8 cellular contexts compared by ENCODE assay signal in the genomic region with DNA sequence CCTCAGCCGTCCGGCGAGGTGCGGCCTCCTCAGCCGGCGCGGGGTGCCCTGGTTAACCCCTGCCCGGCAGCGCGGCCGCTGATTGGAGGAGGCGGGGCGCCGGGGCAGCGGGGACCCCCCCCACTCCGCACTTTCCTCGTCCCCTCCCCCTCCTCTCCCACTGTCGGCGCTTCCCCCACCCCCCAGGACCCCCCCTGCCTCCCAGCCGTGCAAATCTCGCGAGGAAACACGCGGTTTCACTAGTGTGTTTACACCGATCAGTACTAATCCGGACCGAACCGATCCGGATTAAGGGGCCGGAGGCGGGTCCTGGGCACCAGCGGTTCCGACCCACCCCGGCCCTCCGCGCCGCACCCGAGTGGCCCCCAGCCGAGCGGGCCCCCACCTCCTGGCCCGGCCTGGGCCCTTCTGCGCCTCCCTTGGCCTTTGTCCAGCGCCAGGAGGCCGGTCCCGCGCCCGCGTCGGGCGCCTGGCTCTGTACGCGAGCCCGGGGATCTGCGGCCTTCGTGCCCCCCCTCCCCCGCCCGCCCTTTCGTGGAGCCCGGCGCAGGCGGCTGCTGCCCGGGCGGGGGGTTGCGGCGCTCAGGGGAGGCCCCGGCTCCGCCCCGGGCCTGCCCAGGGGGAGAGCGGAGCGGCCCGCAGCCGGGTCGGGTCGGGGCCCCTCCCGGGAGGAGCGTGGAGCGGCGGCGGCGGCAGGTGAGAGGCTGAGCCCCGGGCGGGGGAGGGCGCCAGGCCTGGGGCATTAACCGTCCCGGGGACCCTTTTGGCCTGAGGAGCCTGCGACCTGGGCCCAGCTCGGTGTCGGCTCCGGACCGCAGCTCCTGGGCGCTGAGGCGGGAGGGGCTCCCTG. TPM values are rescaled to one million over a fixed set of nuclear protein-coding genes. Genes with fewer than 3 reads are reported as not detected.
A peak's percentile ranks its signal among the peaks of the same experiment; 100 is the strongest.
DNase-seq lines count a peak whose midpoint lies in the region; ATAC-seq and TF ChIP-seq lines count a peak whose summit lies in the region.
"Not testable (repeated sequence)": the region's sequence is repeated elsewhere in the genome, so short reads cannot be mapped to it uniquely, and the experiment has no call there.

No MANE protein-coding gene starts in this region.

- WGBS in ovary, 3 donors: 0 to 1% (median 0%) methylated on average over 7 to 92 of the region's 92 CpGs
- 0% methylated on average over 47 of the region's 92 CpGs; no CpG with 5 or more reads in 1 of the 2 donors for WGBS in testis, 2 donors

- not testable (repeated sequence) for H3K27me3 ChIP-seq in ovary, testis

- DNase-seq in NCI-H1092 treated with DMSO at 0.1 percent for 48 hours (lab: John Stamatoyannopoulos, UW) (peak; percentile 80), SKM-1 treated with dmso at 0.1 percent for 144 hours (lab: John Stamatoyannopoulos, UW; ENCODE audit: unreplicated experiment) (peak; percentile 51), Right ventricle myocardium inferior (ENCODE audit: missing footprints) (peak; percentile 94), ovary (peak; percentile 88 to 90 (median 90)), testis (peak; percentile 86)
- peak; percentile 85 for DNase-seq in activated naive CD8-positive, alpha-beta T cell treated with anti-CD3 and anti-CD28 coated beads for 36 hours

- peak; percentile 41 for TF ChIP-seq POLR2A in ovary (IDR thresholded peaks at IDR 0.05)
- TF ChIP-seq POLR2A in testis (IDR thresholded peaks at IDR 0.05): not testable (repeated sequence)

- TF ChIP-seq EP300 in ovary (IDR thresholded peaks at IDR 0.05): not testable (repeated sequence)

- TF ChIP-seq CTCF in ovary (IDR thresholded peaks at IDR 0.05); testis (IDR thresholded peaks at IDR 0.05): not testable (repeated sequence)

- H3K4me3 ChIP-seq in GM08714 (ENCODE audit: low read length) (peak overlapping the region; percentile 93), ovary (peak overlapping the region; percentile 77), testis (peak overlapping the region; percentile 86 to 93)

- H3K4me1 ChIP-seq in ovary (ENCODE audit: insufficient read depth); testis: not testable (repeated sequence)

- peaks cover 25% of the 10 kb centered on the region for H3K4me1 Mint-ChIP-seq in activated naive CD8-positive, alpha-beta T cell treated with anti-CD3 and anti-CD28 coated beads for 36 hours

- H3K27ac ChIP-seq in ovary: peak overlapping the region; percentile 96 to 100
- H3K27ac ChIP-seq in testis: peak overlapping the region; percentile 98 to 99

- peak overlapping the region; percentile 67 for H3K4me3 Mint-ChIP-seq in activated naive CD8-positive, alpha-beta T cell treated with anti-CD3 and anti-CD28 coated beads for 36 hours

- intact Hi-C loops in Right ventricle myocardium inferior (cut with DNase I); ovary (cut with DNase I); testis (cut with DNase I; ENCODE audit: low total_unique reads): not testable (repeated sequence)

- H3K9me3 ChIP-seq in ovary, testis: not testable (repeated sequence)

- not testable (repeated sequence) for H3K27ac Mint-ChIP-seq in activated naive CD8-positive, alpha-beta T cell treated with anti-CD3 and anti-CD28 coated beads for 36 hours

- not testable (repeated sequence) for H3K9me3 Mint-ChIP-seq in activated naive CD8-positive, alpha-beta T cell treated with anti-CD3 and anti-CD28 coated beads for 36 hours

- H3K36me3 Mint-ChIP-seq in activated naive CD8-positive, alpha-beta T cell treated with anti-CD3 and anti-CD28 coated beads for 36 hours: not testable (repeated sequence)

- H3K36me3 ChIP-seq in ovary; testis (ENCODE audit: low read depth, missing control alignments): not testable (repeated sequence)

- not testable (repeated sequence) for H3K27me3 Mint-ChIP-seq in activated naive CD8-positive, alpha-beta T cell treated with anti-CD3 and anti-CD28 coated beads for 36 hours

- ATAC-seq in HG02642 (IDR thresholded peaks at IDR 0.05; ENCODE audit: poor library complexity, unreplicated experiment) (peak; percentile 79), Right ventricle myocardium inferior (peak; percentile 97)

RNA-seq across cellular contexts. Expression of a gene that starts 54.8 kb away (rescaled TPM):
- total RNA-seq in activated naive CD8-positive, alpha-beta T cell treated with anti-CD3 and anti-CD28 coated beads for 36 hours: 10 to 100 TPM; 57.3 to 59.8 TPM
- total RNA-seq in Right ventricle myocardium inferior: 17.1 TPM
- 10 to 100 TPM; 11.3 to 31.3 (median 20.3) TPM for total RNA-seq in ovary
- polyA plus RNA-seq in ovary: 10 to 100 TPM in 1 of 2 donors, 1 to 10 TPM in 1; 9.5 to 23.4 TPM
- 10 to 100 TPM; 26.7 to 27.1 TPM for total RNA-seq in testis
- 20.0 TPM for polyA plus RNA-seq in testis (ENCODE audit: insufficient read depth, low read depth, low replicate concordance)

Comparison
In these comparisons a context has a peak if more than half of its experiments do, and no peak if none do; other contexts are left out.
1. Peak in every context shown above with its lines: DNase-seq, ATAC-seq, H3K4me3 ChIP-seq and H3K27ac ChIP-seq.